Comparison of ENCODE assay signal across 1 cellular context in genomic region chr2:175233135-175233719, GRCh38.
TF ChIP-seq lines count a peak whose summit lies in the region.

No MANE protein-coding gene starts in this region.

TF ChIP-seq in SK-N-SH, 30 proteins besides CTCF, POLR2A, EP300 and RAD21 (continued from another document):
- no peak for TF ChIP-seq ZBTB33 (IDR thresholded peaks at IDR 0.05; ENCODE audit: borderline replicate concordance, low read depth)
- TF ChIP-seq, protein P1, sequence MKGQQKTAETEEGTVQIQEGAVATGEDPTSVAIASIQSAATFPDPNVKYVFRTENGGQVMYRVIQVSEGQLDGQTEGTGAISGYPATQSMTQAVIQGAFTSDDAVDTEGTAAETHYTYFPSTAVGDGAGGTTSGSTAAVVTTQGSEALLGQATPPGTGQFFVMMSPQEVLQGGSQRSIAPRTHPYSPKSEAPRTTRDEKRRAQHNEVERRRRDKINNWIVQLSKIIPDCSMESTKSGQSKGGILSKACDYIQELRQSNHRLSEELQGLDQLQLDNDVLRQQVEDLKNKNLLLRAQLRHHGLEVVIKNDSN (IDR thresholded peaks at IDR 0.05; ENCODE audit: borderline replicate concordance, low read depth), result no peak
- TF ChIP-seq POLR2AphosphoS5 (IDR thresholded peaks at IDR 0.05; ENCODE audit: low read depth, low read length), result peak; percentile 13; the same call in 1 of the 2 replicates
- TF ChIP-seq FOXM1 (IDR thresholded peaks at IDR 0.05; ENCODE audit: low read depth), result no peak
